Comparison of ENCODE assay signal across 8 cellular contexts in the genomic region with DNA sequence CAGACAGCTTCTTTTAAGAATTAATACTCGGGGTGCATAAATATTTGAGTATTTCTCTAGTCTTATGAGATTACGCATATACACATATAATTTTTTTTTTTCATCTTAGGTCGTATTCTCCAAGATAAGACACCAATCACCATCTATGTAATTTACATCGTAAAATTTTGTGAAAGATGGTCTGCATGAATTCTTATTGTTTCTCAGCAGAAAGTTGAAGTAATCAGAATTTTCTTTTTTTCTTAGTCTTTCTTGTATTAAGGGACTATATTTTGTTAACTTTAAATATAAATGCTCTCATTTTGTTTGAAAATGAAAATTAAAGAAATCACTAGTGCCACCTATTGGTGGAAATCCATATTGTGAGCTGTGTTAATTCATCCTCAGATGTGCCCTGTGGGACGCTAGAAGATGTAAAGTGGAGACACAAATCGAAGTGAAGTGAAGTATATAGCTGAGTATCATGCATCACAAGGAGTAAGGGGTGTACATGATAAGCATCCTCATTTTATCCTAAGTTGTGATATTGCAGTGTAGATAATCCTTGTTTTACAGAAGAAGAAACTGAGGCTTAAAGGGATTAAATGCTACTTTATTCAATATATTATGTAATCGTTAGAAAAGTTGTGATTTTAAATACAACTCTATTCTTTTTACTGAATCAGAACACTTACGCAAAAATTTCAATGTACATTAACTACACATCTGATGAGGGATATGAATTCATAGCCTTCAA.
DNase-seq lines count a peak whose midpoint lies in the region; ATAC-seq and TF ChIP-seq lines count a peak whose summit lies in the region.

No MANE protein-coding gene starts in this region.

- in situ Hi-C loops in astrocyte of the cerebellum (cut with HindIII; ENCODE audit: low sequenced_read_pairs) = no loop called here

- DNase-seq in NCI-H1694 (lab: John Stamatoyannopoulos, UW) (peak; percentile 39), NCI-H1694 treated with DMSO at 0.1 percent for 48 hours (lab: John Stamatoyannopoulos, UW) (no peak), astrocyte of the cerebellum (ENCODE audit: low read depth) (peak; percentile 2), lung microvascular endothelial cell (ENCODE audit: low read depth in 2 of 2) (peak; percentile 5 to 12), SKM-1 treated with dmso at 0.1 percent for 144 hours (lab: John Stamatoyannopoulos, UW; ENCODE audit: unreplicated experiment) (no peak), hepatic stellate cell (ENCODE audit: low spot score) (no peak)

- H3K4me3 ChIP-seq in astrocyte of the cerebellum (ENCODE audit: low read depth, low read length) = no peak overlapping the region

- ATAC-seq in HG03045 (IDR thresholded peaks at IDR 0.05; ENCODE audit: unreplicated experiment) = no peak

- TF ChIP-seq CTCF in LNCAP (IDR thresholded peaks at IDR 0.05) (peak; percentile 77), astrocyte of the cerebellum (IDR thresholded peaks at IDR 0.05; ENCODE audit: low read depth, low read length, missing control alignments) (peak; percentile 45)

Comparison
In these comparisons a context has a peak if more than half of its experiments do, and no peak if none do; other contexts are left out.
1. DNase-seq: peak in NCI-H1694 (single experiment), astrocyte of the cerebellum (single experiment) and lung microvascular endothelial cell (2 of 2); none in NCI-H1694 treated with DMSO at 0.1 percent for 48 hours (single experiment), SKM-1 treated with dmso at 0.1 percent for 144 hours (single experiment) and hepatic stellate cell (single experiment).